Comparison of ENCODE assay signal across 8 cellular contexts in genomic region chr10:92573798-92574544, GRCh38. TPM values are rescaled to one million over a fixed set of nuclear protein-coding genes. Genes with fewer than 3 reads are reported as not detected.
A peak's percentile ranks its signal among the peaks of the same experiment; 100 is the strongest.
DNase-seq lines count a peak whose midpoint lies in the region; ATAC-seq and TF ChIP-seq lines count a peak whose summit lies in the region.

Gene IDE (minus strand): TSS chr10:92574093. CDS start chr10:92574019, 74 bp downstream.

- H3K9me3 Mint-ChIP-seq in CD14-positive monocyte (no peaks in the 10 kb centered on the region), memory B cell (no peaks in the 10 kb centered on the region)

- ATAC-seq in HG03439 (IDR thresholded peaks at IDR 0.05; ENCODE audit: unreplicated experiment) (peak; percentile 76), memory B cell (ENCODE audit: low read depth) (peak; percentile 80)

- intact Hi-C loops in CD14-positive monocyte (cut with micrococcal nuclease) = loop anchor here (2.0 kb wide), 2 partner anchors 17 to 57 kb away; no protein-coding TSS in a partner anchor

- TF ChIP-seq CTCF in CD14-positive monocyte (IDR thresholded peaks at IDR 0.05) = no peak

- H3K27ac Mint-ChIP-seq in CD14-positive monocyte = peak within 1 kb of the TSS; percentile 82 to 94 (median 92)
- peak within 1 kb of the TSS; percentile 84 for H3K27ac Mint-ChIP-seq in memory B cell

- peak; percentile 87 for TF ChIP-seq POLR2A in GM19193 (IDR thresholded peaks at IDR 0.05; ENCODE audit: extremely low read depth, insufficient read depth, insufficient read length)

- H3K36me3 Mint-ChIP-seq in CD14-positive monocyte (peaks cover 12 to 14% of the 10 kb centered on the region in 2 donors), memory B cell (no peaks in the 10 kb centered on the region)

- peak; percentile 82 for DNase-seq in CD14-positive monocyte (ENCODE audit: low spot score)
- peak; percentile 86 for DNase-seq in NCI-H82 (lab: John Stamatoyannopoulos, UW)
- peak; percentile 27 to 64 for DNase-seq in activated CD8-positive, alpha-beta memory T cell treated with anti-CD3 and anti-CD28 coated beads for 1 hour (ENCODE audit: extremely low read depth in 1 of 2, low read depth in 1 of 2)
- peak; percentile 56 for DNase-seq in effector CD8-positive, alpha-beta T cell (lab: John Stamatoyannopoulos, UW)
- peak; percentile 74 to 78 for DNase-seq in memory B cell (ENCODE audit: low spot score in 2 of 2)
- peak; percentile 58 for DNase-seq in stimulated activated CD8-positive, alpha-beta memory T cell treated with anti-CD3 and anti-CD28 coated beads, Interleukin-12 subunit alpha, Interleukin-12 subunit beta, amount 100 ng/mL, for 24 hours (ENCODE audit: extremely low read depth)

- H3K27me3 Mint-ChIP-seq in CD14-positive monocyte (ENCODE audit: low read depth in 3 of 3) (peaks cover 0 to 5% (median 1%) of the 10 kb centered on the region in 3 donors), memory B cell (no peaks in the 10 kb centered on the region)

- H3K4me1 Mint-ChIP-seq in CD14-positive monocyte (peaks cover 50% of the 10 kb centered on the region), memory B cell (peaks cover 24% of the 10 kb centered on the region)

- peak within 1 kb of the TSS; percentile 88 to 92 for H3K4me3 Mint-ChIP-seq in CD14-positive monocyte
- peak within 1 kb of the TSS; percentile 91 for H3K4me3 Mint-ChIP-seq in memory B cell

RNA-seq across cellular contexts. Expression of gene IDE, which starts in this region (rescaled TPM):
- polyA plus RNA-seq in CD14-positive monocyte = 10 to 100 TPM; 15.6 to 21.8 TPM

Comparison
In these comparisons a context has a peak if more than half of its experiments do, and no peak if none do; other contexts are left out.
1. Peak in every context shown above with its lines: DNase-seq and ATAC-seq.